Comparison of ENCODE assay signal across 10 cellular contexts in genomic region chr2:156192468-156192867, GRCh38.
DNase-seq lines count a peak whose midpoint lies in the region; ATAC-seq and TF ChIP-seq lines count a peak whose summit lies in the region.
"Had no signal": no experiment of that assay in that cellular context is flagged by ENCODE, and none has a peak within 500 bp of the region (broad histone marks: within the 10 kb centered on the region; RNA-seq: fewer than 3 reads in every experiment).

No MANE protein-coding gene starts in this region.

- in situ Hi-C loops in astrocyte of the spinal cord (cut with HindIII; ENCODE audit: low sequenced_read_pairs), result no loop called here

- no peaks in the 10 kb centered on the region for H3K36me3 ChIP-seq in cardiac muscle cell

- no peak overlapping the region for H3K27ac ChIP-seq in cardiac muscle cell
- H3K27ac ChIP-seq: C4-2B had no signal

- ATAC-seq in left cardiac atrium (no peak), HG03039 (IDR thresholded peaks at IDR 0.05; ENCODE audit: unreplicated experiment) (peak; percentile 71), HG03521 (IDR thresholded peaks at IDR 0.05; ENCODE audit: unreplicated experiment) (no peak)
- ATAC-seq in stimulated activated naive CD8-positive, alpha-beta T cell treated with anti-CD3 and anti-CD28 coated beads, Interleukin-15, Interleukin-2, amounts not matched to agents 100 U/mL and 50 U/mL, for 24 hours, result peak; percentile 74

- no peaks in the 10 kb centered on the region for H3K27me3 ChIP-seq in cardiac muscle cell

- DNase-seq in cardiac muscle cell (ENCODE audit: low read depth in 1 of 2, low spot score in 1 of 2) (no peak), left cardiac atrium (no peak), astrocyte of the spinal cord (ENCODE audit: low read depth, low spot score) (no peak), NCI-H128 (lab: John Stamatoyannopoulos, UW; ENCODE audit: unreplicated experiment) (no peak), SHP77 treated with DMSO at 0.1 percent for 48 hours (lab: John Stamatoyannopoulos, UW) (no peak)
- no peak for DNase-seq in stimulated activated naive CD8-positive, alpha-beta T cell treated with anti-CD3 and anti-CD28 coated beads, Interleukin-15, Interleukin-2, amounts not matched to agents 100 U/mL and 50 U/mL, for 24 hours
- DNase-seq: posterior cingulate gyrus had no signal

- H3K4me1 ChIP-seq in cardiac muscle cell (ENCODE audit: low read depth), result no peaks in the 10 kb centered on the region

- TF ChIP-seq CTCF in cardiac muscle cell (IDR thresholded peaks at IDR 0.05; ENCODE audit: low read depth, low read length) (peak; percentile 12), astrocyte of the spinal cord (IDR thresholded peaks at IDR 0.05; ENCODE audit: low read depth, low read length) (peak; percentile 17)

- H3K4me3 ChIP-seq in cardiac muscle cell, result no peak overlapping the region
- H3K4me3 ChIP-seq in astrocyte of the spinal cord (ENCODE audit: low read depth, low read length), result no peak overlapping the region

- H3K9me3 ChIP-seq in cardiac muscle cell (ENCODE audit: low read depth), result no peaks in the 10 kb centered on the region

- intact Hi-C loops in left cardiac atrium (cut with DNase I), result loop anchor here in 1 of 2 donors (5.0 kb wide), 1 partner anchor 395 kb away; no protein-coding TSS in a partner anchor

Comparison
In these comparisons a context has a peak if more than half of its experiments do, and no peak if none do; other contexts are left out.
1. ATAC-seq: peak in HG03039 (single experiment) and stimulated activated naive CD8-positive, alpha-beta T cell treated with anti-CD3 and anti-CD28 coated beads, Interleukin-15, Interleukin-2, amounts not matched to agents 100 U/mL and 50 U/mL, for 24 hours (single experiment); none in left cardiac atrium (0 of 2) and HG03521 (single experiment).